Comparison of ENCODE assay signal across 1 cellular context in the genomic region with DNA sequence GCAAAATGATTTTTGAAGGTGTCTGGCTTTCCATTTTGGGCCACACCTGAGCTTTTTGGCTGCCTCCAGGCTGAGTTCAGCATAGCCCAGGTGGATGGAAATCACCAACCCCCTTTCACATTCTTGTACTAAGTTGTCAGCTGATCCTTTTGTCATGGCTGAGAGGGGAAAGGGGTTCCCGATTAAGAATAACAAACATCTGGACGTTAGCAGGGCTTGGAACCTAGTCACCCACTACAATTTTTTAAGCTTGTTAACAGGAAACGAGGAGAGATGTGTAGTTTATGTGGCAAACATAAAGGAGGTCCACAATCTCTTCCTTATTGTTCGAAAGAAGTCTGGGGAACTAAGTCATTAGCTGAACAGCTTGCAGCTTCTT.
TF ChIP-seq lines count a peak whose summit lies in the region.

No MANE protein-coding gene starts in this region.

TF ChIP-seq in HepG2, 621 proteins besides CTCF, POLR2A, EP300 and RAD21 (continued from another document):
- TF ChIP-seq JDP2 (CRISPR knock-in tag; IDR thresholded peaks at IDR 0.05; ENCODE audit: borderline replicate concordance) (no peak), MAFF (IDR thresholded peaks at IDR 0.05; ENCODE audit: low read depth, low read length) (no peak), FOXP1 (IDR thresholded peaks at IDR 0.05) (no peak), FOXP1 (CRISPR knock-in tag; IDR thresholded peaks at IDR 0.05) (no peak)
TF ChIP-seq in HepG2: peak in this region for 0.
